In the genomic region with DNA sequence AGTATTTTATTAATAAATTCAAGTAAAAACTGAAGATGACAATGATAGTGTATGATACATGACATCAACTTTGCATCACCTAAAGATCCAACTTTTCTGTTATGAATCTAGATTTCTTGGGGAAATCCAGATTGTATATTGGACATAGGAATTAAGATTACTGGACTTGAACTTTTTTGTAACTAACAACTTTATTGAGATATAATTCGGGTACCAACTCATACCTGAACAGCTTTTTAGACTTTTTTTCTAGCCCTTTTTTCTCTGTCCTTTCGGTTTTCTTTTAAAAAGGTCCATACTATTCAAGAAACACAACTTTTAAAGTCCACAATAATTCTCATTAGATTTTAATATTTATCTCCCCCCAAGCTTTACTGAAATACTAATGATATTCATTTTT, we compare ENCODE assay signal across 11 cellular contexts. TPM values are rescaled to one million over a fixed set of nuclear protein-coding genes. Genes with fewer than 3 reads are reported as not detected.
DNase-seq lines count a peak whose midpoint lies in the region; ATAC-seq and TF ChIP-seq lines count a peak whose summit lies in the region.
"Had no signal": no experiment of that assay in that cellular context is flagged by ENCODE, and none has a peak within 500 bp of the region (broad histone marks: within the 10 kb centered on the region; RNA-seq: fewer than 3 reads in every experiment).

No MANE protein-coding gene starts in this region.

- intact Hi-C loops in activated CD8-positive, alpha-beta T cell treated with anti-CD3 and anti-CD28 coated beads for 36 hours (cut with micrococcal nuclease) = no loop called here
- intact Hi-C loops in sigmoid colon (cut with DNase I) = no loop called here

- H3K36me3 ChIP-seq in SJCRH30 (no peaks in the 10 kb centered on the region; the same call in 1 of the 2 replicates), sigmoid colon (no peaks in the 10 kb centered on the region)

- H3K27me3 ChIP-seq in SJCRH30 (no peaks in the 10 kb centered on the region), sigmoid colon (no peaks in the 10 kb centered on the region)

- no peaks in the 10 kb centered on the region for H3K9me3 Mint-ChIP-seq in activated CD8-positive, alpha-beta T cell treated with anti-CD3 and anti-CD28 coated beads for 36 hours
- H3K9me3 Mint-ChIP-seq in activated CD8-positive, alpha-beta T cell treated with anti-CD3 and anti-CD28 coated beads, Interleukin-2, amount 10 ng/mL, durations not matched to agents 7 days and 5 days (ENCODE audit: insufficient read depth) = no peaks in the 10 kb centered on the region
- no peaks in the 10 kb centered on the region for H3K9me3 Mint-ChIP-seq in stimulated activated naive B cell treated with anti-CD40 and anti-IgM and Interleukin-4, amounts not matched to agents 10 μg/mL and 1 μg/mL and 100 μg/mL, for 72 hours
- H3K9me3 Mint-ChIP-seq: activated naive CD4-positive, alpha-beta T cell treated with anti-CD3 and anti-CD28 coated beads, Interleukin-2, amount 50 U/mL, for 72 hours had no signal

- no peak for ATAC-seq in activated CD8-positive, alpha-beta T cell treated with anti-CD3 and anti-CD28 coated beads for 36 hours
- ATAC-seq in activated CD8-positive, alpha-beta T cell treated with anti-CD3 and anti-CD28 coated beads, Interleukin-2, amount 10 ng/mL, durations not matched to agents 7 days and 5 days = no peak
- no peak for ATAC-seq in GM21723 (IDR thresholded peaks at IDR 0.05; ENCODE audit: unreplicated experiment)
- no peak for ATAC-seq in stimulated activated naive B cell treated with anti-CD40 and anti-IgM and Interleukin-4, amounts not matched to agents 10 μg/mL and 1 μg/mL and 100 μg/mL, for 72 hours (replicated peaks)

- 87 to 90% methylated on average over 2 of the region's 2 CpGs for WGBS in sigmoid colon, 2 donors

- no peaks in the 10 kb centered on the region for H3K36me3 Mint-ChIP-seq in activated CD8-positive, alpha-beta T cell treated with anti-CD3 and anti-CD28 coated beads for 36 hours (ENCODE audit: low read depth)
- no peaks in the 10 kb centered on the region for H3K36me3 Mint-ChIP-seq in activated CD8-positive, alpha-beta T cell treated with anti-CD3 and anti-CD28 coated beads, Interleukin-2, amount 10 ng/mL, durations not matched to agents 7 days and 5 days (ENCODE audit: low read depth)
- H3K36me3 Mint-ChIP-seq in stimulated activated naive B cell treated with anti-CD40 and anti-IgM and Interleukin-4, amounts not matched to agents 10 μg/mL and 1 μg/mL and 100 μg/mL, for 72 hours = no peaks in the 10 kb centered on the region
- H3K36me3 Mint-ChIP-seq: activated naive CD4-positive, alpha-beta T cell treated with anti-CD3 and anti-CD28 coated beads, Interleukin-2, amount 50 U/mL, for 72 hours had no signal

- TF ChIP-seq EP300 in sigmoid colon (IDR thresholded peaks at IDR 0.05) = no peak

- peak overlapping the region; percentile 44 for H3K4me3 Mint-ChIP-seq in activated CD8-positive, alpha-beta T cell treated with anti-CD3 and anti-CD28 coated beads for 36 hours
- H3K4me3 Mint-ChIP-seq in activated CD8-positive, alpha-beta T cell treated with anti-CD3 and anti-CD28 coated beads, Interleukin-2, amount 10 ng/mL, durations not matched to agents 7 days and 5 days = no peak overlapping the region
- peak overlapping the region in 1 of 2 donors; percentile 11 for H3K4me3 Mint-ChIP-seq in stimulated activated naive B cell treated with anti-CD40 and anti-IgM and Interleukin-4, amounts not matched to agents 10 μg/mL and 1 μg/mL and 100 μg/mL, for 72 hours

- CTCF ChIA-PET in activated CD8-positive, alpha-beta T cell treated with anti-CD3 and anti-CD28 coated beads for 36 hours (lab: Charles Lee) = no interaction called here
- CTCF ChIA-PET in activated CD8-positive, alpha-beta T cell treated with anti-CD3 and anti-CD28 coated beads, Interleukin-2, amount 10 ng/mL, durations not matched to agents 7 days and 5 days (lab: Charles Lee) = no interaction called here

- DNase-seq in activated CD8-positive, alpha-beta T cell treated with anti-CD3 and anti-CD28 coated beads for 36 hours = no peak
- no peak for DNase-seq in activated CD8-positive, alpha-beta T cell treated with anti-CD3 and anti-CD28 coated beads, Interleukin-2, amount 10 ng/mL, durations not matched to agents 7 days and 5 days
- no peak for DNase-seq in SJCRH30
- no peak for DNase-seq in fibroblast of villous mesenchyme (ENCODE audit: low read depth)
- no peak for DNase-seq in sigmoid colon
- no peak for DNase-seq in stimulated activated naive B cell treated with anti-CD40 and anti-IgM and Interleukin-4, amounts not matched to agents 10 μg/mL and 1 μg/mL and 100 μg/mL, for 72 hours
- no peak for DNase-seq in midbrain (lab: John Stamatoyannopoulos, UW)
- DNase-seq: GF-D8, NCI-H1930 had no signal

- peaks cover 5% of the 10 kb centered on the region for H3K4me1 Mint-ChIP-seq in activated CD8-positive, alpha-beta T cell treated with anti-CD3 and anti-CD28 coated beads for 36 hours (ENCODE audit: low read depth)
- peaks cover 8% of the 10 kb centered on the region for H3K4me1 Mint-ChIP-seq in activated CD8-positive, alpha-beta T cell treated with anti-CD3 and anti-CD28 coated beads, Interleukin-2, amount 10 ng/mL, durations not matched to agents 7 days and 5 days (ENCODE audit: low read depth)
- peaks cover 4 to 26% of the 10 kb centered on the region in 2 donors for H3K4me1 Mint-ChIP-seq in stimulated activated naive B cell treated with anti-CD40 and anti-IgM and Interleukin-4, amounts not matched to agents 10 μg/mL and 1 μg/mL and 100 μg/mL, for 72 hours

- H3K27ac ChIP-seq in SJCRH30 = no peak overlapping the region
- H3K27ac ChIP-seq in sigmoid colon = peak overlapping the region in 1 of 4 donors; percentile 94

- H3K4me3 ChIP-seq in SJCRH30 = peak overlapping the region; percentile 88
- H3K4me3 ChIP-seq in fibroblast of villous mesenchyme (ENCODE audit: low read depth, low read length) = peak overlapping the region; percentile 73
- H3K4me3 ChIP-seq in sigmoid colon = peak overlapping the region in 3 of 4 donors; percentile 71 to 86 (median 83)

- no peaks in the 10 kb centered on the region for H3K9me3 ChIP-seq in SJCRH30 (replicated peaks)
- H3K9me3 ChIP-seq in sigmoid colon = no peaks in the 10 kb centered on the region

- POLR2A ChIA-PET in activated CD8-positive, alpha-beta T cell treated with anti-CD3 and anti-CD28 coated beads for 36 hours (lab: Charles Lee) = no interaction called here
- POLR2A ChIA-PET in activated CD8-positive, alpha-beta T cell treated with anti-CD3 and anti-CD28 coated beads, Interleukin-2, amount 10 ng/mL, durations not matched to agents 7 days and 5 days (lab: Charles Lee) = no interaction called here

- no peak for TF ChIP-seq CTCF in activated CD8-positive, alpha-beta T cell treated with anti-CD3 and anti-CD28 coated beads for 36 hours (IDR thresholded peaks at IDR 0.05)
- TF ChIP-seq CTCF in fibroblast of villous mesenchyme (IDR thresholded peaks at IDR 0.05; ENCODE audit: insufficient read depth, low read depth, low read length) = no peak
- TF ChIP-seq CTCF in sigmoid colon (IDR thresholded peaks at IDR 0.05) = no peak

- H3K4me1 ChIP-seq in SJCRH30 (no peaks in the 10 kb centered on the region; the same call in 1 of the 2 replicates), sigmoid colon (peaks cover 0 to 34% (median 28%) of the 10 kb centered on the region in 4 donors)

- H3K27ac Mint-ChIP-seq in activated CD8-positive, alpha-beta T cell treated with anti-CD3 and anti-CD28 coated beads for 36 hours = no peak overlapping the region
- H3K27ac Mint-ChIP-seq in activated CD8-positive, alpha-beta T cell treated with anti-CD3 and anti-CD28 coated beads, Interleukin-2, amount 10 ng/mL, durations not matched to agents 7 days and 5 days = no peak overlapping the region
- H3K27ac Mint-ChIP-seq in stimulated activated naive B cell treated with anti-CD40 and anti-IgM and Interleukin-4, amounts not matched to agents 10 μg/mL and 1 μg/mL and 100 μg/mL, for 72 hours = no peak overlapping the region
- H3K27ac Mint-ChIP-seq: activated naive CD4-positive, alpha-beta T cell treated with anti-CD3 and anti-CD28 coated beads, Interleukin-2, amount 50 U/mL, for 72 hours had no signal

- peaks cover 36% of the 10 kb centered on the region for H3K27me3 Mint-ChIP-seq in activated CD8-positive, alpha-beta T cell treated with anti-CD3 and anti-CD28 coated beads for 36 hours
- peaks cover 44% of the 10 kb centered on the region for H3K27me3 Mint-ChIP-seq in activated CD8-positive, alpha-beta T cell treated with anti-CD3 and anti-CD28 coated beads, Interleukin-2, amount 10 ng/mL, durations not matched to agents 7 days and 5 days (ENCODE audit: low read depth)
- H3K27me3 Mint-ChIP-seq in stimulated activated naive B cell treated with anti-CD40 and anti-IgM and Interleukin-4, amounts not matched to agents 10 μg/mL and 1 μg/mL and 100 μg/mL, for 72 hours = peaks cover 14 to 19% of the 10 kb centered on the region in 2 donors

- TF ChIP-seq POLR2A in sigmoid colon (IDR thresholded peaks at IDR 0.05) = no peak

RNA-seq across cellular contexts. Expression of gene SOCS6, which starts 1.1 kb away (rescaled TPM):
- under 1 TPM; 0.47 to 0.60 TPM for total RNA-seq in activated CD8-positive, alpha-beta T cell treated with anti-CD3 and anti-CD28 coated beads for 36 hours
- total RNA-seq in activated CD8-positive, alpha-beta T cell treated with anti-CD3 and anti-CD28 coated beads, Interleukin-2, amount 10 ng/mL, durations not matched to agents 7 days and 5 days = under 1 TPM; 0.92 to 0.97 TPM
- 9.6 and 11.0 TPM in 2 replicates for total RNA-seq in SJCRH30 (2014; rRNA removed; shearing (Covaris generic))
- total RNA-seq in fibroblast of villous mesenchyme (30.9 and 34.5 TPM in 2 replicates), sigmoid colon (10 to 100 TPM; 16.6 to 23.9 (median 20.3) TPM)
- 10 to 100 TPM; 11.4 to 21.7 (median 12.0) TPM for polyA plus RNA-seq in sigmoid colon
